ENCODE assay signal across 25 cellular contexts in the genomic region with DNA sequence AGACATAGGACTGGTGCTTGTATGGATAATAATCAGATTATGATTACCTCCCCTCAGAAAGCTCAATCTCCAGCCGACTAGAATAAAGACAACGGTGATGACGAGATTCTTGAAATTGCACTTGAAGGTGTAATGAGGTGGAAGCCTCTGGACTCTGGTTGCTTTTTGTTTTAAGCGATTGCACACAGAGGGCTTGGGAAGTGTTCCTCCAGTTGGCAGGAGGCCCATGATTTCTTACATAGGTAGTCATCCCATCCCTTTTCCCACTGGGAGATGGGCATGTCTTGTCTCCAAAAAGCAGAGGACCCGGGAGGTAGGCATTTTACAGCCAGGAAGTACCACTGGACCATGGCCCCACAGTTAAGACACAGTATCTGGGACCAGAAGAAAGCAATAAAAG.
"Had no signal": no experiment of that assay in that cellular context is flagged by ENCODE, and none has a peak within 500 bp of the region (broad histone marks: within the 10 kb centered on the region; RNA-seq: fewer than 3 reads in every experiment).

No MANE protein-coding gene starts in this region.

- H3K27me3 ChIP-seq: adrenal gland, breast epithelium had no signal

- ATAC-seq: activated CD8-positive, alpha-beta T cell treated with anti-CD3 and anti-CD28 coated beads for 36 hours; activated naive CD4-positive, alpha-beta T cell treated with anti-CD3 and anti-CD28 coated beads, Interleukin-2, amount 50 U/mL, for 72 hours; body of pancreas; K562; Panc1 had no signal

- H3K4me3 ChIP-seq: adrenal gland, body of pancreas, breast epithelium, K562, SJCRH30, SK-N-MC had no signal

- H3K4me3 Mint-ChIP-seq: activated CD4-positive, alpha-beta T cell treated with anti-CD3 and anti-CD28 coated beads, Interleukin-2, amount 10 ng/mL, durations not matched to agents 24 days and 14 days; activated CD8-positive, alpha-beta T cell treated with anti-CD3 and anti-CD28 coated beads for 36 hours; activated naive CD4-positive, alpha-beta T cell treated with anti-CD3 and anti-CD28 coated beads for 36 hours; activated T-helper 1 cell treated with anti-CD3 and anti-CD28 coated beads, Interleukin-12 subunit alpha, Interleukin-12 subunit beta, Interleukin-2, Interleukin-4 antibody, amounts not matched to agents 30 ng/mL and 10 ng/mL and 1 ng/mL, durations not matched to agents 14 hours and 24 hours and 36 hours had no signal

- H3K27ac Mint-ChIP-seq: activated CD4-positive, alpha-beta T cell treated with anti-CD3 and anti-CD28 coated beads, Interleukin-2, amount 10 ng/mL, durations not matched to agents 24 days and 14 days; activated CD8-positive, alpha-beta T cell treated with anti-CD3 and anti-CD28 coated beads for 36 hours; activated naive CD4-positive, alpha-beta T cell treated with anti-CD3 and anti-CD28 coated beads for 36 hours; activated T-helper 1 cell treated with anti-CD3 and anti-CD28 coated beads, Interleukin-12 subunit alpha, Interleukin-12 subunit beta, Interleukin-2, Interleukin-4 antibody, amounts not matched to agents 30 ng/mL and 10 ng/mL and 1 ng/mL, durations not matched to agents 14 hours and 24 hours and 36 hours had no signal

- H3K36me3 Mint-ChIP-seq: activated naive CD4-positive, alpha-beta T cell treated with anti-CD3 and anti-CD28 coated beads, Interleukin-2, amount 50 U/mL, for 72 hours had no signal

- H3K4me1 ChIP-seq: body of pancreas, SJCRH30 had no signal

- H3K9me3 ChIP-seq: adrenal gland, body of pancreas, breast epithelium, SJCRH30 had no signal

- H3K9me3 Mint-ChIP-seq: activated CD4-positive, alpha-beta T cell treated with anti-CD3 and anti-CD28 coated beads, Interleukin-2, amount 10 ng/mL, durations not matched to agents 24 days and 14 days; activated CD8-positive, alpha-beta T cell treated with anti-CD3 and anti-CD28 coated beads for 36 hours; activated naive CD4-positive, alpha-beta T cell treated with anti-CD3 and anti-CD28 coated beads for 36 hours; activated naive CD4-positive, alpha-beta T cell treated with anti-CD3 and anti-CD28 coated beads, Interleukin-2, amount 50 U/mL, for 72 hours; activated T-helper 1 cell treated with anti-CD3 and anti-CD28 coated beads, Interleukin-12 subunit alpha, Interleukin-12 subunit beta, Interleukin-2, Interleukin-4 antibody, amounts not matched to agents 30 ng/mL and 10 ng/mL and 1 ng/mL, durations not matched to agents 14 hours and 24 hours and 36 hours had no signal

- DNase-seq: activated CD4-positive, alpha-beta T cell treated with anti-CD3 and anti-CD28 coated beads, Interleukin-2, amount 10 ng/mL, durations not matched to agents 24 days and 14 days; activated CD4-positive, alpha-beta T cell treated with anti-CD3 and anti-CD28 coated beads, Interleukin-2, amount 50 U/mL, for 4 hours; activated CD8-positive, alpha-beta T cell treated with anti-CD3 and anti-CD28 coated beads for 36 hours; activated gamma-delta T cell treated with Interleukin-2 at 50 U/mL for 16 hours; activated naive CD4-positive, alpha-beta T cell treated with anti-CD3 and anti-CD28 coated beads for 36 hours; activated T-cell treated with anti-CD3 and anti-CD28 coated beads, Interleukin-2, amount 50 U/mL, for 1 hour; adrenal gland; body of pancreas; NCI-H1105; NCI-H1436 treated with DMSO at 0.1 percent for 48 hours; NCI-H1694 treated with DMSO at 0.1 percent for 48 hours; NCI-H2029; NCI-H345; NCI-H510A; NCI-H526; NCI-H774; SHP77; SJCRH30; T1000 had no signal

- H3K27ac ChIP-seq: adrenal gland, body of pancreas, SJCRH30, SK-N-MC had no signal

- H3K36me3 ChIP-seq: adrenal gland, breast epithelium, SJCRH30 had no signal
